Comparison of ENCODE assay signal across 17 cellular contexts in the genomic region with DNA sequence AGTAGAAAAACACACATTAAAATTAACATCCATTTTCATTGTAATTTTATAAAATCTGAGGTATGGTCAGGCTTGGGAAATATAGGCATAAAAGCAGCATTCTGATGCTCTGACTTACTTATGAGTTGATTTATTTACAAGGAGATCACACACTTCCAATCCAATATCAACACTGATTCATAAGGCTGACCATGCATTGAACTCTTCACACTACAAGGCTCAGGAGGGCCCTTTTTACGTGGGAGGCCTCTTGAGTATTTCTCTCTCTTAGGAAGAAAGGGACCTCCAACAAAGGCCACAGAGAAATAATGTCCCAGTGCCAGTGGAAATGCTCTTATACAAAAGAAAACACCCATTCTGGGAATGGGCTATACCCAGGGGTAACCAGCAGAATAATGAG.
"Had no signal": no experiment of that assay in that cellular context is flagged by ENCODE, and none has a peak within 500 bp of the region (broad histone marks: within the 10 kb centered on the region; RNA-seq: fewer than 3 reads in every experiment).

No MANE protein-coding gene starts in this region.

- H3K9me3 ChIP-seq: neutrophil, sigmoid colon had no signal

- H3K27ac ChIP-seq: neutrophil, sigmoid colon, VCaP had no signal

- H3K9me3 Mint-ChIP-seq: activated naive CD4-positive, alpha-beta T cell treated with anti-CD3 and anti-CD28 coated beads, Interleukin-2, amount 50 U/mL, for 72 hours; brain; immature natural killer cell had no signal

- H3K36me3 Mint-ChIP-seq: activated naive CD4-positive, alpha-beta T cell treated with anti-CD3 and anti-CD28 coated beads, Interleukin-2, amount 50 U/mL, for 72 hours; brain; immature natural killer cell; naive thymus-derived CD4-positive, alpha-beta T cell had no signal

- ATAC-seq: activated naive CD4-positive, alpha-beta T cell treated with anti-CD3 and anti-CD28 coated beads, Interleukin-2, amount 50 U/mL, for 72 hours; naive thymus-derived CD4-positive, alpha-beta T cell had no signal

- H3K27me3 ChIP-seq: neutrophil, sigmoid colon had no signal

- H3K27ac Mint-ChIP-seq: activated naive CD4-positive, alpha-beta T cell treated with anti-CD3 and anti-CD28 coated beads, Interleukin-2, amount 50 U/mL, for 72 hours; brain; immature natural killer cell; naive thymus-derived CD4-positive, alpha-beta T cell had no signal

- H3K4me1 Mint-ChIP-seq: immature natural killer cell had no signal

- H3K4me3 Mint-ChIP-seq: brain; immature natural killer cell; naive thymus-derived CD4-positive, alpha-beta T cell had no signal

- H3K4me1 ChIP-seq: sigmoid colon had no signal

- DNase-seq: activated CD4-positive, alpha-beta T cell treated with anti-CD3 and anti-CD28 coated beads for 1 hour; activated gamma-delta T cell; cortex of kidney; immature natural killer cell; mesendoderm; naive thymus-derived CD4-positive, alpha-beta T cell; posterior cingulate gyrus; sigmoid colon; stimulated activated CD8-positive, alpha-beta memory T cell treated with anti-CD3 and anti-CD28 coated beads, Interleukin-4, amount 100 ng/mL, for 48 hours; stimulated activated naive CD4-positive, alpha-beta T cell; SW 1271; T-helper 2 cell; trophoblast cell had no signal

- H3K4me3 ChIP-seq: sigmoid colon had no signal

- H3K36me3 ChIP-seq: neutrophil, sigmoid colon had no signal
